In the genomic region with DNA sequence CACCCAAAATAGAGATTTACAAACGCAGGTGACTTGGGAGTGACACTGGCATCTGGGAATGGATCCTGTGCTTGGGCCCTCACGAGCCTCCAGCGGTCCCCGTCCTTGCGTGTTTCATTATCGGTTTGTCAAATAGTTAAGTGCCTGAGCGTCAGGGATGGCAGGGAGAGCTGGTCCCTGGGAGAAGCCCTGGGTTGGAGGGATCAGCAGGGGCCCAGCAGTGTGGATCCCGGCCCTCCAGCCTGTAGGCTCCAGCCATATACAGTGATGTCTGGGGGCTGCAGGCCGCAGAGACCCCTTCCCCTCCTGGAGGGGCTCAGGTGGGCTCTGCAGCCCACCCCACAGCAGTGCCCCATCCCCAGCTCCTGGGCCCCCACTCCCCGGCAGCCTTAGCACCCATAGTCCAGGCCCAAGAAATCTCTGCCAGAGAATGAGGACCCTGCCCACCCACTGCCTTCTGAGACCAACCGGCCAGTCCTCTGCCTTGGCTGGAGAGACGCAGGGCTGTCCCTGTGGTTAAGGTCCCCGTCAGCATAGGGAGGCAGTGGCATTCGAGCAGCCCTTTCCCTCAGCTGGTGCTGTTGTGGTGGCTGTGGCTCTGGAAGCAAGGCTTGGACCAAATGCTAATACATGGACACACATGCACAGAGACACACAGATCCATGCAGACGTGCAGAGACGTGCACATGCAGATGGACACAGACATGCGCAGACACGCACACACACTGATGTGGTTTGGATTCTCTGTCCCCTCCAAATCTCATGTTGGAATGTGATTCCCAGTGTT, we compare ENCODE assay signal across 1 cellular context.
TF ChIP-seq lines count a peak whose summit lies in the region.

No MANE protein-coding gene starts in this region.

TF ChIP-seq in H1, 55 proteins besides CTCF, POLR2A, EP300 and RAD21 (continued from another document):
- TF ChIP-seq E2F6 (IDR thresholded peaks at IDR 0.05) (no peak), KDM5A (IDR thresholded peaks at IDR 0.05; ENCODE audit: low read length) (no peak), SP2 (IDR thresholded peaks at IDR 0.05; ENCODE audit: low read length) (no peak), CEBPB (IDR thresholded peaks at IDR 0.05; ENCODE audit: low read depth, low read length) (no peak), MAFK (IDR thresholded peaks at IDR 0.05; ENCODE audit: low read depth, low read length) (no peak), KDM4A (IDR thresholded peaks at IDR 0.05; ENCODE audit: low read depth, low read length, severe bottlenecking) (no peak)
